ENCODE assay signal across 8 cellular contexts in the genomic region with DNA sequence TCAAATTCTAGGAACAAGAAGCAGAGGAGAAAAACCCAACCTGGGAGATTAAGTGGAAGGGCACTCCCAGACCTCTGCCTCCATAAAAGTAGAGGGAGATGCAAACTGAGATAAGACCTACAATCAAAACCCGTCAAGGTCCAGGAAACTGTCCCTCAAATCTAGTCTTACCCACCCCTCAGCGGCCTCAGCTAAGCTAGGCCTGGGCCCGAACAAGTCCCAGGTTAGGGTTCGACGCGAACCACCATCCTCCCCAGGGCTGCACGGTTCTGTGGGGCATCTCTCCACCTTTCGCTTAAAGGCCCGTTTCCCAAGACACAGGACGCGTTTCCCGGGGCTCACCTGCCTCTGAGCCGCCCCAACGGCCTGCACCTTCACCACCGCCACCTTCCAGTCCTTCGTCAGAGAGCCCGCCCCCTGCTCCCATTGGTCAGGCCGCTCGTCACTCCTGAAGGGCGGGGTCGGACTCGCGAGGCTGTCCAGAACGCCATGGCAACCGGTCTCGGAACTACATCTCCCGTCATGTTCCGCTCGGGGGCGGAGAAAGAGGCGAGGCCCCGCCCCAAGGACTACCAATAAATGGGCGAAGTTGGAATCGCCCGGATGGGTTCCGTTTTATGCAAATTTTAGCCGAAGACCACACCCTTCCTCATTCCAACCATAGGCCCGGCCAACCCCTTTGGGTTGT. TPM values are rescaled to one million over a fixed set of nuclear protein-coding genes. Genes with fewer than 3 reads are reported as not detected.
DNase-seq lines count a peak whose midpoint lies in the region; ATAC-seq, FAIRE-seq and TF ChIP-seq lines count a peak whose summit lies in the region.

A gene (minus strand): TSS at position 403 of the 688 bp plus-strand sequence. CDS start 10,190 bp downstream, outside the sequence.

- peak; percentile 100 for DNase-seq in EL
- DNase-seq in H54 (ENCODE audit: insufficient read length, low spot score): peak; percentile 94
- DNase-seq in activated T-helper 9 cell treated with anti-CD3 and anti-CD28 coated beads, Interleukin-2, amount 50 U/mL, for 16 hours (ENCODE audit: low read depth): peak; percentile 100
- peak; percentile 99 for DNase-seq in fibroblast of peridontal ligament (ENCODE audit: extremely low read depth)
- DNase-seq in natural killer cell: peak; percentile 100
- peak; percentile 100 for DNase-seq in stimulated activated naive CD4-positive, alpha-beta T cell treated with Interleukin-2 at 50 U/mL for 16 hours (lab: John Stamatoyannopoulos, UW)

- peaks cover 29% of the 10 kb centered on the region in 2 donors for H3K4me1 Mint-ChIP-seq in natural killer cell

- peaks cover 33% of the 10 kb centered on the region for H3K4me1 ChIP-seq in Loucy (ENCODE audit: insufficient read depth, low read length, poor library complexity, severe bottlenecking)

- peak within 1 kb of the TSS; percentile 69 for H3K4me2 ChIP-seq in Loucy (ENCODE audit: low read depth, low read length, poor library complexity, severe bottlenecking)

- H3F3A ChIP-seq in Loucy (ENCODE audit: low read depth): no peaks in the 10 kb centered on the region

- FAIRE-seq in H54 (lab: Jason Lieb, UNC): no peak

- peaks cover 66% of the 10 kb centered on the region for H3K79me2 ChIP-seq in Loucy (ENCODE audit: insufficient read depth, low read length)

- no peaks in the 10 kb centered on the region for H3K36me3 Mint-ChIP-seq in natural killer cell

- peak; percentile 78 to 92 (median 81) for ATAC-seq in natural killer cell

- no peaks in the 10 kb centered on the region for H3K36me3 ChIP-seq in Loucy (ENCODE audit: insufficient read depth, low read length)

- TF ChIP-seq POLR2A in H54 (IDR thresholded peaks at IDR 0.05; ENCODE audit: low read depth, low read length) (peak; percentile 93), Raji (IDR thresholded peaks at IDR 0.05; ENCODE audit: insufficient read depth, low read depth, low read length) (peak; percentile 91)

- H3K9me3 ChIP-seq in Loucy (ENCODE audit: insufficient read depth, low read depth, low read length): no peaks in the 10 kb centered on the region

- H3K9me3 Mint-ChIP-seq in natural killer cell: no peaks in the 10 kb centered on the region

- H3K27me3 ChIP-seq in Loucy (ENCODE audit: insufficient read depth, low read length, poor library complexity, severe bottlenecking): no peaks in the 10 kb centered on the region

- H4K20me1 ChIP-seq in Loucy (ENCODE audit: insufficient read depth, low read length, poor library complexity, severe bottlenecking): peaks cover 14% of the 10 kb centered on the region

- H3K4me3 ChIP-seq in Loucy (ENCODE audit: low read length, poor library complexity, severe bottlenecking): peak within 1 kb of the TSS; percentile 75

- peaks cover 17 to 23% of the 10 kb centered on the region in 2 donors for H3K27me3 Mint-ChIP-seq in natural killer cell (ENCODE audit: low read depth in 2 of 2)

- intact Hi-C loops in natural killer cell (cut with micrococcal nuclease): loop anchor here (1.0 to 5.0 kb wide), 5 partner anchors 53 to 976 kb away; a partner anchor contains a TSS

- peak within 1 kb of the TSS; percentile 88 for H3K4me3 Mint-ChIP-seq in natural killer cell

- peak within 1 kb of the TSS; percentile 82 for H2AFZ ChIP-seq in Loucy (ENCODE audit: low read length)

- peak within 1 kb of the TSS; percentile 76 for H3K9ac ChIP-seq in Loucy (ENCODE audit: low read depth, low read length, poor library complexity, severe bottlenecking)

- H3K9me2 ChIP-seq in Loucy (replicated peaks; ENCODE audit: low read depth, low read length): no peaks in the 10 kb centered on the region

- no peak for TF ChIP-seq CTCF in Loucy (conservative IDR thresholded peaks at IDR 0.05; ENCODE audit: low read length)
- TF ChIP-seq CTCF in natural killer cell (IDR thresholded peaks at IDR 0.05): no peak

- H3K27ac Mint-ChIP-seq in natural killer cell: peak within 1 kb of the TSS; percentile 86 to 90

RNA-seq across cellular contexts. Expression of the gene that starts here (rescaled TPM):
- total RNA-seq in natural killer cell: 10 to 100 TPM; 25.8 to 32.8 (median 30.0) TPM

Comparison
In these comparisons a context has a peak if more than half of its experiments do, and no peak if none do; other contexts are left out.
1. Peak in every context shown above with its lines: DNase-seq, ATAC-seq and H3K4me3 ChIP-seq.